19 cellular contexts compared by ENCODE assay signal in genomic region chr4:113434247-113434587, GRCh38.
DNase-seq lines count a peak whose midpoint lies in the region; ATAC-seq and TF ChIP-seq lines count a peak whose summit lies in the region.
"Had no signal": no experiment of that assay in that cellular context is flagged by ENCODE, and none has a peak within 500 bp of the region (broad histone marks: within the 10 kb centered on the region; RNA-seq: fewer than 3 reads in every experiment).

No MANE protein-coding gene starts in this region.

- H3K27me3 ChIP-seq in breast epithelium = no peaks in the 10 kb centered on the region
- no peaks in the 10 kb centered on the region for H3K27me3 ChIP-seq in thoracic aorta (replicated peaks; ENCODE audit: insufficient read depth)
- H3K27me3 ChIP-seq: neural progenitor cell, sigmoid colon, upper lobe of left lung had no signal

- H3K36me3 Mint-ChIP-seq in MCF 10A (ENCODE audit: insufficient read depth, unreplicated experiment) = peaks cover 14% of the 10 kb centered on the region
- no peaks in the 10 kb centered on the region for H3K36me3 Mint-ChIP-seq in CD14-positive monocyte
- H3K36me3 Mint-ChIP-seq: neural progenitor cell; stimulated activated effector memory CD8-positive, alpha-beta T cell treated with anti-CD3 and anti-CD28 coated beads, Interleukin-12 subunit alpha, Interleukin-12 subunit beta, amount 100 ng/mL, for 72 hours had no signal

- H3K27ac Mint-ChIP-seq in MCF 10A (ENCODE audit: low read depth, unreplicated experiment) (peak overlapping the region; percentile 62), CD14-positive monocyte (no peak overlapping the region)
- H3K27ac Mint-ChIP-seq: CD4-positive, alpha-beta T cell; neural progenitor cell; stimulated activated effector memory CD8-positive, alpha-beta T cell treated with anti-CD3 and anti-CD28 coated beads, Interleukin-12 subunit alpha, Interleukin-12 subunit beta, amount 100 ng/mL, for 72 hours had no signal

- ATAC-seq in thoracic aorta (ENCODE audit: insufficient number of reproducible peaks, low FRiP score, low read depth) (no peak), HG03342 (IDR thresholded peaks at IDR 0.05; ENCODE audit: unreplicated experiment) (no peak)
- ATAC-seq: stimulated activated effector memory CD8-positive, alpha-beta T cell treated with anti-CD3 and anti-CD28 coated beads, Interleukin-12 subunit alpha, Interleukin-12 subunit beta, amount 100 ng/mL, for 72 hours had no signal

- H3K9me3 ChIP-seq in breast epithelium (no peaks in the 10 kb centered on the region), thoracic aorta (no peaks in the 10 kb centered on the region)
- H3K9me3 ChIP-seq: sigmoid colon, upper lobe of left lung had no signal

- DNase-seq in MCF 10A (ENCODE audit: unreplicated experiment) = no peak
- DNase-seq in breast epithelium (ENCODE audit: low spot score in 2 of 2) = no peak
- peak; percentile 76 for DNase-seq in astrocyte of the spinal cord (ENCODE audit: low read depth, low spot score)
- peak; percentile 49 for DNase-seq in iris pigment epithelial cell (ENCODE audit: low read depth)
- no peak for DNase-seq in thoracic aorta (ENCODE audit: low spot score)
- no peak for DNase-seq in SIG-M5 treated with dmso at 0.1 percent for 504 hours (lab: John Stamatoyannopoulos, UW; ENCODE audit: unreplicated experiment)
- DNase-seq in CD14-positive monocyte (ENCODE audit: low spot score) = no peak
- DNase-seq: 8988T; activated CD8-positive, alpha-beta memory T cell treated with anti-CD3 and anti-CD28 coated beads for 24 hours; activated effector memory CD4-positive, alpha-beta T cell treated with Interleukin-2 at 50 U/mL for 16 hours; anterior cingulate cortex; CD4-positive, alpha-beta T cell; NCI-H1930; NCI-H524 treated with DMSO at 0.1 percent for 48 hours; sigmoid colon; upper lobe of left lung had no signal

- H3K9me3 Mint-ChIP-seq in MCF 10A (ENCODE audit: unreplicated experiment) (no peaks in the 10 kb centered on the region), CD14-positive monocyte (peaks cover 7 to 24% (median 15%) of the 10 kb centered on the region in 7 donors)
- H3K9me3 Mint-ChIP-seq: CD4-positive, alpha-beta T cell; stimulated activated effector memory CD8-positive, alpha-beta T cell treated with anti-CD3 and anti-CD28 coated beads, Interleukin-12 subunit alpha, Interleukin-12 subunit beta, amount 100 ng/mL, for 72 hours had no signal

- in situ Hi-C loops in astrocyte of the spinal cord (cut with HindIII; ENCODE audit: low sequenced_read_pairs) = no loop called here

- intact Hi-C loops in MCF 10A (cut with micrococcal nuclease) (no loop called here), breast epithelium (cut with DNase I; ENCODE audit: low total_unique reads) (no loop called here), CD14-positive monocyte (cut with micrococcal nuclease) (no loop called here)

- H3K27me3 Mint-ChIP-seq in MCF 10A (ENCODE audit: insufficient read depth, unreplicated experiment) (no peaks in the 10 kb centered on the region), CD14-positive monocyte (ENCODE audit: low read depth in 3 of 3) (peaks cover 0 to 2% (median 0%) of the 10 kb centered on the region in 3 donors)

- no TSS peak for BruUV-seq in MCF 10A (replicated peaks; lab: Mats Ljungman, UMichigan)

- H3K36me3 ChIP-seq in breast epithelium = no peaks in the 10 kb centered on the region
- H3K36me3 ChIP-seq in thoracic aorta = no peaks in the 10 kb centered on the region
- H3K36me3 ChIP-seq: neural progenitor cell, sigmoid colon, upper lobe of left lung had no signal

- H3K27ac ChIP-seq in breast epithelium = no peak overlapping the region
- peak overlapping the region; percentile 49 to 64 for H3K27ac ChIP-seq in thoracic aorta
- H3K27ac ChIP-seq: neural progenitor cell, upper lobe of left lung had no signal

- CTCF ChIA-PET in MCF 10A (lab: Yijun Ruan, JAX) = interaction anchor here (1.1 kb wide), 2 partner anchors 66 to 323 kb away, joined by 3 read pairs; no protein-coding TSS in a partner anchor

- H3K4me3 ChIP-seq in breast epithelium (no peak overlapping the region), astrocyte of the spinal cord (ENCODE audit: low read depth, low read length) (no peak overlapping the region), thoracic aorta (peak overlapping the region; percentile 25)
- H3K4me3 ChIP-seq: neural progenitor cell, sigmoid colon, upper lobe of left lung had no signal

- H3K4me1 Mint-ChIP-seq in MCF 10A (ENCODE audit: insufficient read depth, unreplicated experiment) (peaks cover 35% of the 10 kb centered on the region), CD14-positive monocyte (no peaks in the 10 kb centered on the region)

- no peak for TF ChIP-seq POLR2A in breast epithelium (IDR thresholded peaks at IDR 0.05)

- no peak for TF ChIP-seq CTCF in MCF 10A (IDR thresholded peaks at IDR 0.05; ENCODE audit: unreplicated experiment)
- TF ChIP-seq CTCF in breast epithelium (IDR thresholded peaks at IDR 0.05) = no peak
- no peak for TF ChIP-seq CTCF in astrocyte of the spinal cord (IDR thresholded peaks at IDR 0.05; ENCODE audit: low read depth, low read length)
- TF ChIP-seq CTCF in thoracic aorta (IDR thresholded peaks at IDR 0.05) = no peak
- no peak for TF ChIP-seq CTCF in CD14-positive monocyte (IDR thresholded peaks at IDR 0.05)

- POLR2A ChIA-PET in MCF 10A (lab: Yijun Ruan, JAX) = interaction anchor here (0.8 to 1.5 kb wide), 4 partner anchors 10 to 34 kb away, joined by 3 to 5 read pairs (median 4); no protein-coding TSS in a partner anchor

- H3K4me3 Mint-ChIP-seq in MCF 10A (ENCODE audit: unreplicated experiment) (no peak overlapping the region), CD14-positive monocyte (no peak overlapping the region)
- H3K4me3 Mint-ChIP-seq: CD4-positive, alpha-beta T cell; neural progenitor cell; stimulated activated effector memory CD8-positive, alpha-beta T cell treated with anti-CD3 and anti-CD28 coated beads, Interleukin-12 subunit alpha, Interleukin-12 subunit beta, amount 100 ng/mL, for 72 hours had no signal

- H3K4me1 ChIP-seq in breast epithelium (no peaks in the 10 kb centered on the region), thoracic aorta (ENCODE audit: control insufficient read depth in 1 of 2, low read depth in 2 of 2) (peaks cover 22 to 53% of the 10 kb centered on the region in 2 donors)

Comparison
In these comparisons a context has a peak if more than half of its experiments do, and no peak if none do; other contexts are left out.
1. DNase-seq: peak in astrocyte of the spinal cord (single experiment) and iris pigment epithelial cell (single experiment); none in MCF 10A (single experiment), breast epithelium (0 of 2), thoracic aorta (single experiment), SIG-M5 treated with dmso at 0.1 percent for 504 hours (single experiment) and CD14-positive monocyte (single experiment).
2. H3K27ac ChIP-seq: peak in thoracic aorta (2 of 2); none in breast epithelium (0 of 2).